Comparison of ENCODE assay signal across 1 cellular context in genomic region chr20:53071833-53072232, GRCh38.
TF ChIP-seq lines count a peak whose summit lies in the region.

No MANE protein-coding gene starts in this region.

TF ChIP-seq in liver, 16 proteins besides CTCF, POLR2A, EP300 and RAD21 (continued from another document):
- no peak for TF ChIP-seq REST (IDR thresholded peaks at IDR 0.05)
- no peak for TF ChIP-seq MAX (IDR thresholded peaks at IDR 0.05)
- no peak for TF ChIP-seq YY1 (IDR thresholded peaks at IDR 0.05)
- TF ChIP-seq, protein P1, sequence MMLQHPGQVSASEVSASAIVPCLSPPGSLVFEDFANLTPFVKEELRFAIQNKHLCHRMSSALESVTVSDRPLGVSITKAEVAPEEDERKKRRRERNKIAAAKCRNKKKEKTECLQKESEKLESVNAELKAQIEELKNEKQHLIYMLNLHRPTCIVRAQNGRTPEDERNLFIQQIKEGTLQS (IDR thresholded peaks at IDR 0.05): no peak
- no peak for TF ChIP-seq FOXA2 (IDR thresholded peaks at IDR 0.05)
- no peak for TF ChIP-seq HNF4A (conservative IDR thresholded peaks at IDR 0.05)
